Comparison of ENCODE assay signal across 11 cellular contexts in genomic region chr7:43092819-43093218, GRCh38. TPM values are rescaled to one million over a fixed set of nuclear protein-coding genes. Genes with fewer than 3 reads are reported as not detected.
"Had no signal": no experiment of that assay in that cellular context is flagged by ENCODE, and none has a peak within 500 bp of the region (broad histone marks: within the 10 kb centered on the region; RNA-seq: fewer than 3 reads in every experiment).

No MANE protein-coding gene starts in this region.

- H3K4me3 ChIP-seq: GM23248, HAP-1 had no signal

- H3K9ac ChIP-seq: GM23248, KMS-11 had no signal

- H3K4me1 ChIP-seq: HAP-1 had no signal

- H3K4me2 ChIP-seq: KMS-11 had no signal

- ATAC-seq: HCT116 had no signal

- H2AFZ ChIP-seq: GM23248 had no signal

- H3K36me3 ChIP-seq: HAP-1 had no signal

- DNase-seq: GM23248, H7, IMR-90, Karpas-422, KBM-7 had no signal

- FAIRE-seq: H1 had no signal

- H3K9me3 ChIP-seq: HAP-1 had no signal

- H3K27ac ChIP-seq: GM23248, HL-60, KMS-11 had no signal

RNA-seq across cellular contexts. Expression of gene HECW1, which starts 19.6 kb away (rescaled TPM):
- total RNA-seq: LHCN-M2 had no signal
